ENCODE assay signal across 9 cellular contexts in genomic region chr1:59072017-59072947, GRCh38.
DNase-seq lines count a peak whose midpoint lies in the region; ATAC-seq, FAIRE-seq and TF ChIP-seq lines count a peak whose summit lies in the region.
"Had no signal": no experiment of that assay in that cellular context is flagged by ENCODE, and none has a peak within 500 bp of the region (broad histone marks: within the 10 kb centered on the region; RNA-seq: fewer than 3 reads in every experiment).

No MANE protein-coding gene starts in this region.

- no peaks in the 10 kb centered on the region for H3K27me3 Mint-ChIP-seq in activated naive CD4-positive, alpha-beta T cell treated with anti-CD3 and anti-CD28 coated beads for 36 hours (ENCODE audit: low read depth)

- no peak for TF ChIP-seq CTCF in pancreas (IDR thresholded peaks at IDR 0.05)

- no peaks in the 10 kb centered on the region for H3K36me3 Mint-ChIP-seq in activated naive CD4-positive, alpha-beta T cell treated with anti-CD3 and anti-CD28 coated beads for 36 hours (ENCODE audit: low read depth)

- no peak for FAIRE-seq in pancreas (lab: Jason Lieb, UNC)

- intact Hi-C loops in activated naive CD4-positive, alpha-beta T cell treated with anti-CD3 and anti-CD28 coated beads for 36 hours (cut with micrococcal nuclease) = loop anchor here (1.0 to 10.0 kb wide), 6 partner anchors 26 to 743 kb away; partner anchors contain the start of genes HOOK1 and JUN
- intact Hi-C loops in pancreas (cut with DNase I) = no loop called here

- 81% methylated on average over 9 of the region's 9 CpGs for WGBS in pancreas, 2 donors

- peak overlapping the region; percentile 82 for H3K27ac Mint-ChIP-seq in activated naive CD4-positive, alpha-beta T cell treated with anti-CD3 and anti-CD28 coated beads for 36 hours

- CTCF ChIA-PET in activated naive CD4-positive, alpha-beta T cell treated with anti-CD3 and anti-CD28 coated beads for 36 hours (lab: Charles Lee) = interaction anchor here (0.7 kb wide), 1 partner anchor 32 kb away, joined by 3 read pairs; no protein-coding TSS in a partner anchor

- peaks cover 0 to 14% (median 0%) of the 10 kb centered on the region in 3 donors for H3K4me1 ChIP-seq in pancreas

- peak overlapping the region in 2 of 4 donors; percentile 9 to 28 for H3K27ac ChIP-seq in pancreas

- peak in 3 of 4 donors; percentile 5 to 24 (median 17) for ATAC-seq in pancreas
- ATAC-seq in GM21381 (IDR thresholded peaks at IDR 0.05; ENCODE audit: unreplicated experiment) = no peak
- no peak for ATAC-seq in GM19452 (IDR thresholded peaks at IDR 0.05; ENCODE audit: unreplicated experiment)
- ATAC-seq: SK-N-SH treated with all-trans-retinoic acid at 6 μM for 48 hours had no signal

- H3K4me3 Mint-ChIP-seq in activated naive CD4-positive, alpha-beta T cell treated with anti-CD3 and anti-CD28 coated beads for 36 hours = peak overlapping the region; percentile 7

- no peak overlapping the region for H3K4me3 ChIP-seq in pancreas

- H3K9me3 Mint-ChIP-seq in activated naive CD4-positive, alpha-beta T cell treated with anti-CD3 and anti-CD28 coated beads for 36 hours = no peaks in the 10 kb centered on the region

- H3K27me3 ChIP-seq in pancreas = no peaks in the 10 kb centered on the region

- peak; percentile 48 for DNase-seq in NCI-H510A treated with DMSO at 0.1 percent for 48 hours (lab: John Stamatoyannopoulos, UW)
- no peak for DNase-seq in NCI-H510A (lab: John Stamatoyannopoulos, UW)
- peak; percentile 47 for DNase-seq in M059J (ENCODE audit: low read depth)
- peak; percentile 56 for DNase-seq in activated naive CD4-positive, alpha-beta T cell treated with anti-CD3 and anti-CD28 coated beads for 36 hours
- DNase-seq in pancreas = no peak
- DNase-seq in iPS-NIHi7 (ENCODE audit: extremely low spot score) = no peak

- peaks cover 23% of the 10 kb centered on the region for H3K4me1 Mint-ChIP-seq in activated naive CD4-positive, alpha-beta T cell treated with anti-CD3 and anti-CD28 coated beads for 36 hours (ENCODE audit: low read depth)

- H3K36me3 ChIP-seq in pancreas = no peaks in the 10 kb centered on the region

- H3K9me3 ChIP-seq in pancreas = no peaks in the 10 kb centered on the region

Comparison
In these comparisons a context has a peak if more than half of its experiments do, and no peak if none do; other contexts are left out.
1. DNase-seq: peak in NCI-H510A treated with DMSO at 0.1 percent for 48 hours (single experiment), M059J (single experiment) and activated naive CD4-positive, alpha-beta T cell treated with anti-CD3 and anti-CD28 coated beads for 36 hours (single experiment); none in NCI-H510A (single experiment), pancreas (0 of 6) and iPS-NIHi7 (single experiment).
2. ATAC-seq: peak in pancreas (3 of 4); none in GM21381 (single experiment) and GM19452 (single experiment).